Comparison of ENCODE assay signal across 1 cellular context in the genomic region with DNA sequence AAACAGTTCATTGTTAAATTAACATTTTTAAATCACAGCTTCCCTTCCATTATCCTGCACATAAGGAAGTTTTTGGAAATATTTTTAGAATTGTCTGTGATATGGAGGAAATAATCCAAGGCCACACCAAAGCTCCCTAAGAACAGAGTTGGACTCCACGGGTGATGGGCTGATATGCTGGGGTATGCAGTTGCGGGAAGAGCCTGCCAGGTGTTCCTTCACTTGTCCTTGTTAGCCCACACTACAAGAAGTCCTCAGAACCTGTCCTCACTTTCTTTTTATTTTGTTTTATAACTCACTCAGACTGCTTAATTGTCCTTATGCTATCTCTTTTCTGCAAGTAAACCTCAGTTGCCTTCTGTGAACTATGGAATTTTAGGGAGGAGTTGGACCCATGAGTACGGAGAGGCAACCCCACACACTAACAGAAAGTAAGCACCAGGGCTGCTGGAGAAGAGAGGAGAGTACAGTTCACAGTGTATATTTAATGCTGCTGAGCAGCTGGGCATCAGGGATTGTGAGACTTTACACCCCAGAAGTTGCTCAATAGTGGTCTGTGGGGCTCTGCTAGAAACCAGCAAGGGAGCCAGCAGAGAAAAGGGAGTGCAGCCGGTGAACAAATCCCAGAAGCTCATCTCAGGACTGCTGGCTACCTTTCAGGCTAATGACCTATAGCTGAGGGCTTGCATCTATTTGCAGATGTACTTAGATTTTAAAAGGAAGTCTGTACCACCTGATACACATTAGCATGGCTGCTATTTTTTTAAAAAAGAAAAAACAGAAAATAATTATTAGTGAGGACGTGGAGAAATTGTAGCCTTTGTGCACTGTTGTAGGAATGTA.
A peak's percentile ranks its signal among the peaks of the same experiment; 100 is the strongest.
TF ChIP-seq lines count a peak whose summit lies in the region.

No MANE protein-coding gene starts in this region.

TF ChIP-seq in HepG2, 621 proteins besides CTCF, POLR2A, EP300 and RAD21 (continued from another document and continues in another):
- TF ChIP-seq KLF13 (CRISPR knock-in tag; IDR thresholded peaks at IDR 0.05) (no peak), ZNF329 (CRISPR knock-in tag; IDR thresholded peaks at IDR 0.05; ENCODE audit: low read depth) (no peak), ZFP41 (CRISPR knock-in tag; IDR thresholded peaks at IDR 0.05; ENCODE audit: borderline replicate concordance) (0 out of 2 replicates have a peak, but pooled peaks have one; percentile 18), KAT2B (IDR thresholded peaks at IDR 0.05; ENCODE audit: borderline replicate concordance, low read depth, low read length) (no peak), ZNF784 (CRISPR knock-in tag; IDR thresholded peaks at IDR 0.05; ENCODE audit: borderline replicate concordance) (no peak), SMAD1 (CRISPR knock-in tag; IDR thresholded peaks at IDR 0.05; ENCODE audit: borderline replicate concordance, low read depth) (no peak), RFX5 (IDR thresholded peaks at IDR 0.05; ENCODE audit: low read depth, low read length) (no peak), ZFAT (CRISPR knock-in tag; conservative IDR thresholded peaks at IDR 0.05) (no peak), KDM5B (CRISPR knock-in tag; IDR thresholded peaks at IDR 0.05; ENCODE audit: borderline replicate concordance) (no peak), ZNF17 (CRISPR knock-in tag; IDR thresholded peaks at IDR 0.05) (no peak), TBX2 (CRISPR knock-in tag; IDR thresholded peaks at IDR 0.05; ENCODE audit: borderline replicate concordance) (peak; percentile 94), PLRG1 (conservative IDR thresholded peaks at IDR 0.05) (no peak), GTF2F1 (IDR thresholded peaks at IDR 0.05; ENCODE audit: low read length) (no peak), MED8 (CRISPR knock-in tag; IDR thresholded peaks at IDR 0.05; ENCODE audit: insufficient replicate concordance) (no peak), TAF15 (IDR thresholded peaks at IDR 0.05; ENCODE audit: low read depth, low read length, poor library complexity, severe bottlenecking) (no peak), ZZZ3 (CRISPR knock-in tag; IDR thresholded peaks at IDR 0.05; ENCODE audit: borderline replicate concordance) (no peak), ZNF605 (CRISPR knock-in tag; IDR thresholded peaks at IDR 0.05) (no peak), GZF1 (CRISPR knock-in tag; IDR thresholded peaks at IDR 0.05) (no peak), SAFB2 (CRISPR knock-in tag; IDR thresholded peaks at IDR 0.05; ENCODE audit: borderline replicate concordance, low read depth) (no peak), ZNF678 (CRISPR knock-in tag; IDR thresholded peaks at IDR 0.05) (no peak), ZNF768 (CRISPR knock-in tag; IDR thresholded peaks at IDR 0.05) (no peak), ADNP (CRISPR knock-in tag; IDR thresholded peaks at IDR 0.05) (no peak), SP2 (CRISPR knock-in tag; IDR thresholded peaks at IDR 0.05) (no peak), ZNF674 (CRISPR knock-in tag; IDR thresholded peaks at IDR 0.05; ENCODE audit: low read depth) (no peak), ZSCAN12 (CRISPR knock-in tag; IDR thresholded peaks at IDR 0.05) (no peak), MTF2 (CRISPR knock-in tag; IDR thresholded peaks at IDR 0.05; ENCODE audit: borderline replicate concordance) (no peak), ZNF619 (CRISPR knock-in tag; IDR thresholded peaks at IDR 0.05) (no peak), RARG (CRISPR knock-in tag; IDR thresholded peaks at IDR 0.05; ENCODE audit: low read depth) (no peak), ZNF441 (CRISPR knock-in tag; IDR thresholded peaks at IDR 0.05; ENCODE audit: borderline replicate concordance) (peak; percentile 79; the same call in 1 of the 2 replicates), THYN1 (CRISPR knock-in tag; IDR thresholded peaks at IDR 0.05; ENCODE audit: borderline replicate concordance, low read depth) (no peak), ZBTB43 (CRISPR knock-in tag; conservative IDR thresholded peaks at IDR 0.05) (peak; percentile 56), PPARG (CRISPR knock-in tag; conservative IDR thresholded peaks at IDR 0.05) (peak; percentile 67), ATF3 (CRISPR knock-in tag; IDR thresholded peaks at IDR 0.05) (0 out of 2 replicates have a peak, but pooled peaks have one; percentile 27), ZNF543 (CRISPR knock-in tag; IDR thresholded peaks at IDR 0.05) (0 out of 2 replicates have a peak, but pooled peaks have one; percentile 10), PHF8 (CRISPR knock-in tag; IDR thresholded peaks at IDR 0.05) (peak; percentile 53; the same call in 1 of the 2 replicates), ZNF101 (CRISPR knock-in tag; IDR thresholded peaks at IDR 0.05; ENCODE audit: borderline replicate concordance, low read depth) (no peak), ZSCAN21 (CRISPR knock-in tag; IDR thresholded peaks at IDR 0.05; ENCODE audit: borderline replicate concordance) (no peak), ZNF713 (CRISPR knock-in tag; IDR thresholded peaks at IDR 0.05) (no peak), CERS6 (CRISPR knock-in tag; IDR thresholded peaks at IDR 0.05) (no peak), ZNF280B (CRISPR knock-in tag; IDR thresholded peaks at IDR 0.05; ENCODE audit: borderline replicate concordance) (no peak), MIER2 (CRISPR knock-in tag; IDR thresholded peaks at IDR 0.05) (peak; percentile 85), ZNF264 (CRISPR knock-in tag; IDR thresholded peaks at IDR 0.05) (peak; percentile 52; the same call in 1 of the 2 replicates), ZFP36L2 (CRISPR knock-in tag; IDR thresholded peaks at IDR 0.05) (no peak), ZNF766 (CRISPR knock-in tag; IDR thresholded peaks at IDR 0.05; ENCODE audit: borderline replicate concordance) (peak; percentile 75; the same call in 1 of the 2 replicates), ZNF138 (CRISPR knock-in tag; IDR thresholded peaks at IDR 0.05; ENCODE audit: low read depth) (no peak), E2F2 (CRISPR knock-in tag; IDR thresholded peaks at IDR 0.05; ENCODE audit: borderline replicate concordance) (no peak), ZNF883 (CRISPR knock-in tag; IDR thresholded peaks at IDR 0.05; ENCODE audit: not compliant biosample characterization) (peak; percentile 62), ZNF501 (CRISPR knock-in tag; IDR thresholded peaks at IDR 0.05) (no peak; the same call in 1 of the 2 replicates), ZNF790 (CRISPR knock-in tag; IDR thresholded peaks at IDR 0.05; ENCODE audit: borderline replicate concordance) (no peak; the same call in 1 of the 2 replicates), ZNF557 (CRISPR knock-in tag; IDR thresholded peaks at IDR 0.05) (no peak), NFKB2 (CRISPR knock-in tag; IDR thresholded peaks at IDR 0.05; ENCODE audit: borderline replicate concordance) (no peak), SALL2 (CRISPR knock-in tag; IDR thresholded peaks at IDR 0.05) (no peak), KLF16 (CRISPR knock-in tag; IDR thresholded peaks at IDR 0.05) (peak in 1 of 2 experiments; percentile 84; a peak in 1 of 4 replicates), ZNF253 (CRISPR knock-in tag; IDR thresholded peaks at IDR 0.05; ENCODE audit: borderline replicate concordance) (no peak)
- TF ChIP-seq, protein P1, sequence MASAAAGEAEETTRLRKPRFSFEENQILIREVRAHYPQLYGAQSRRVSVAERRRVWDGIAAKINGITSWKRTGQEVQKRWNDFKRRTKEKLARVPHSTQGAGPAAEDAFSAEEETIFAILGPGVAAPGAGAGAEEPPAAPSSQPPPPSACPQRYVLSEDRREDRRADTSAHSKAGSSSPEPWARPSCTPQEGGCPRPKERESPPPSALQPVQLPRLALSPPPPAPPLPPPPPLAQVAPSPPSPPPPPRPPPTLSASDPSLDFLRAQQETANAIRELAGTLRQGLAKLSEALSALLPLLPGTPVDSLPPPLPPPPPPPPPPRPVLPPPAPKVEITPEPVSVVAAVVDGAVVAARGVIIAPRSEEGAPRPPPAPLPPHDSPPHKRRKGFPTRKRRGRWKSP (CRISPR knock-in tag; IDR thresholded peaks at IDR 0.05): no peak
- TF ChIP-seq, protein P2, sequence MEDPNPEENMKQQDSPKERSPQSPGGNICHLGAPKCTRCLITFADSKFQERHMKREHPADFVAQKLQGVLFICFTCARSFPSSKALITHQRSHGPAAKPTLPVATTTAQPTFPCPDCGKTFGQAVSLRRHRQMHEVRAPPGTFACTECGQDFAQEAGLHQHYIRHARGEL (CRISPR knock-in tag; IDR thresholded peaks at IDR 0.05): no peak
- TF ChIP-seq, protein P3, sequence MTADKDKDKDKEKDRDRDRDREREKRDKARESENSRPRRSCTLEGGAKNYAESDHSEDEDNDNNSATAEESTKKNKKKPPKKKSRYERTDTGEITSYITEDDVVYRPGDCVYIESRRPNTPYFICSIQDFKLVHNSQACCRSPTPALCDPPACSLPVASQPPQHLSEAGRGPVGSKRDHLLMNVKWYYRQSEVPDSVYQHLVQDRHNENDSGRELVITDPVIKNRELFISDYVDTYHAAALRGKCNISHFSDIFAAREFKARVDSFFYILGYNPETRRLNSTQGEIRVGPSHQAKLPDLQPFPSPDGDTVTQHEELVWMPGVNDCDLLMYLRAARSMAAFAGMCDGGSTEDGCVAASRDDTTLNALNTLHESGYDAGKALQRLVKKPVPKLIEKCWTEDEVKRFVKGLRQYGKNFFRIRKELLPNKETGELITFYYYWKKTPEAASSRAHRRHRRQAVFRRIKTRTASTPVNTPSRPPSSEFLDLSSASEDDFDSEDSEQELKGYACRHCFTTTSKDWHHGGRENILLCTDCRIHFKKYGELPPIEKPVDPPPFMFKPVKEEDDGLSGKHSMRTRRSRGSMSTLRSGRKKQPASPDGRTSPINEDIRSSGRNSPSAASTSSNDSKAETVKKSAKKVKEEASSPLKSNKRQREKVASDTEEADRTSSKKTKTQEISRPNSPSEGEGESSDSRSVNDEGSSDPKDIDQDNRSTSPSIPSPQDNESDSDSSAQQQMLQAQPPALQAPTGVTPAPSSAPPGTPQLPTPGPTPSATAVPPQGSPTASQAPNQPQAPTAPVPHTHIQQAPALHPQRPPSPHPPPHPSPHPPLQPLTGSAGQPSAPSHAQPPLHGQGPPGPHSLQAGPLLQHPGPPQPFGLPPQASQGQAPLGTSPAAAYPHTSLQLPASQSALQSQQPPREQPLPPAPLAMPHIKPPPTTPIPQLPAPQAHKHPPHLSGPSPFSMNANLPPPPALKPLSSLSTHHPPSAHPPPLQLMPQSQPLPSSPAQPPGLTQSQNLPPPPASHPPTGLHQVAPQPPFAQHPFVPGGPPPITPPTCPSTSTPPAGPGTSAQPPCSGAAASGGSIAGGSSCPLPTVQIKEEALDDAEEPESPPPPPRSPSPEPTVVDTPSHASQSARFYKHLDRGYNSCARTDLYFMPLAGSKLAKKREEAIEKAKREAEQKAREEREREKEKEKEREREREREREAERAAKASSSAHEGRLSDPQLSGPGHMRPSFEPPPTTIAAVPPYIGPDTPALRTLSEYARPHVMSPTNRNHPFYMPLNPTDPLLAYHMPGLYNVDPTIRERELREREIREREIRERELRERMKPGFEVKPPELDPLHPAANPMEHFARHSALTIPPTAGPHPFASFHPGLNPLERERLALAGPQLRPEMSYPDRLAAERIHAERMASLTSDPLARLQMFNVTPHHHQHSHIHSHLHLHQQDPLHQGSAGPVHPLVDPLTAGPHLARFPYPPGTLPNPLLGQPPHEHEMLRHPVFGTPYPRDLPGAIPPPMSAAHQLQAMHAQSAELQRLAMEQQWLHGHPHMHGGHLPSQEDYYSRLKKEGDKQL (CRISPR knock-in tag; IDR thresholded peaks at IDR 0.05; ENCODE audit: low read depth): no peak
